Comparison of ENCODE assay signal across 8 cellular contexts in the genomic region with DNA sequence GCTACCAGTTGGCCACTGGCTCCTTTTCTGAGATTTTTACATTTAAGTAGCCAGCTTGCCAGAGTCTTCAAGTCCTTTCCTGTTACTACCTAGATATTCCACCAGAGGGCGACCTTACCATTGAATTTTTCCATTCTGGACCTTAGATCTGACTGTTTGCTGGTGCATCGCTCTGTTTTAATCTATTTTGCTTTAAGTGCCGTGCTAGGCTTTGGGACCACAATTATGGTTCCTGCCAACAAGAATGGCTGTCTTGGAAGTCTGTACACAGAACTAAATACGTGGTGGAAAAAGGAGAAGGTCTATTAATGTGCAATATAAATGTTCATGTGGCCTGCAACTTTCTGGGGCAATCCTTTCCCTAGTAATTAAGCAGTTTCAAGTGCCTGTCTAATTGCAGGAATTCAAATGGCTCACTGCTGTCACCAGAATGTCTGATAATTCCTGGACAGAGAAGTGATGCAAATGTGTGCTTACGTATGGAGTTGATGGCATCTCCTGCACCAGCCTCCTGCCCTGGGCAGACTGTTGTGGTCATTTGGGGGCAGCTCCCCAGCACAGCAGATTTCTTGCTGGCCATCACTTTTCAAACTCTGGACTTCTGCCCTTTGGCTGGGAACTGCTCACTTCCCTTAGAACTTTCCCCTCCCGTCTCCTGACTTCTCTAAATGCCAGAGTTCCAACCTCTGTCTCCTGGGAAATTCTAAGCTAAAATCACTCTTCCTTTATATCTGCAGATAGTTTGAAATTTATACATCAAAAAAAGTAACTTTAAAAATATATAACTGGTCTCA. TPM values are rescaled to one million over a fixed set of nuclear protein-coding genes. Genes with fewer than 3 reads are reported as not detected.
DNase-seq lines count a peak whose midpoint lies in the region; ATAC-seq and TF ChIP-seq lines count a peak whose summit lies in the region.

No MANE protein-coding gene starts in this region.

- H3K27me3 ChIP-seq in fibroblast of lung (ENCODE audit: control insufficient read depth, insufficient read depth, low read length): peaks cover 21% of the 10 kb centered on the region

- CTCF ChIA-PET in activated CD4-positive, alpha-beta T cell treated with anti-CD3 and anti-CD28 coated beads, Interleukin-2, amount 10 ng/mL, durations not matched to agents 7 days and 5 days (lab: Charles Lee): interaction anchor here (0.7 to 1.8 kb wide), 10 partner anchors 11 to 233 kb away, joined by 3 to 5 read pairs (median 4); no protein-coding TSS in a partner anchor

- TF ChIP-seq CTCF in fibroblast of lung (conservative IDR thresholded peaks at IDR 0.05 in 1 of 2, IDR thresholded peaks at IDR 0.05 in 1 of 2; ENCODE audit: low read depth in 1 of 2, low read length in 2 of 2): peak; percentile 48 to 71

- no peaks in the 10 kb centered on the region for H3K36me3 Mint-ChIP-seq in activated CD4-positive, alpha-beta T cell treated with anti-CD3 and anti-CD28 coated beads, Interleukin-2, amount 10 ng/mL, durations not matched to agents 7 days and 5 days (ENCODE audit: low read depth)
- H3K36me3 Mint-ChIP-seq in natural killer cell treated with Interleukin-12 subunit alpha and Interleukin-12 subunit beta and Interleukin-15 and Interleukin-18, amount 100 ng/mL, for 72 hours: no peaks in the 10 kb centered on the region

- peak; percentile 80 for DNase-seq in COLO829 (ENCODE audit: low spot score)
- peak; percentile 57 to 85 for DNase-seq in NCI-H524 (lab: John Stamatoyannopoulos, UW)
- DNase-seq in activated CD4-positive, alpha-beta T cell treated with anti-CD3 and anti-CD28 coated beads, Interleukin-2, amount 10 ng/mL, durations not matched to agents 7 days and 5 days: peak; percentile 78
- peak; percentile 66 to 91 for DNase-seq in fibroblast of lung (ENCODE audit: low read depth in 2 of 2)
- DNase-seq in natural killer cell treated with Interleukin-12 subunit alpha and Interleukin-12 subunit beta and Interleukin-15 and Interleukin-18, amount 100 ng/mL, for 72 hours (ENCODE audit: low spot score): peak; percentile 76

- no peaks in the 10 kb centered on the region for H3K9me3 Mint-ChIP-seq in activated CD4-positive, alpha-beta T cell treated with anti-CD3 and anti-CD28 coated beads, Interleukin-2, amount 10 ng/mL, durations not matched to agents 7 days and 5 days
- H3K9me3 Mint-ChIP-seq in natural killer cell treated with Interleukin-12 subunit alpha and Interleukin-12 subunit beta and Interleukin-15 and Interleukin-18, amount 100 ng/mL, for 72 hours: no peaks in the 10 kb centered on the region

- no peak overlapping the region for H3K27ac ChIP-seq in fibroblast of lung (ENCODE audit: insufficient read depth, low read length)

- H2AFZ ChIP-seq in fibroblast of lung (ENCODE audit: low read length): no peak overlapping the region

- no peak overlapping the region for H3K4me3 Mint-ChIP-seq in activated CD4-positive, alpha-beta T cell treated with anti-CD3 and anti-CD28 coated beads, Interleukin-2, amount 10 ng/mL, durations not matched to agents 7 days and 5 days
- H3K4me3 Mint-ChIP-seq in natural killer cell treated with Interleukin-12 subunit alpha and Interleukin-12 subunit beta and Interleukin-15 and Interleukin-18, amount 100 ng/mL, for 72 hours: no peak overlapping the region

- no peak overlapping the region for H3K9ac ChIP-seq in fibroblast of lung (ENCODE audit: insufficient read depth, low read length)

- H3K4me2 ChIP-seq in fibroblast of lung (ENCODE audit: extremely low read depth, insufficient read depth, low read length): no peak overlapping the region

- H3K4me3 ChIP-seq in fibroblast of lung (replicated peaks in 1 of 4; ENCODE audit: control extremely low read depth in 1 of 4, insufficient read depth in 1 of 4, low read depth in 3 of 4, low read length in 4 of 4): no peak overlapping the region

- no peaks in the 10 kb centered on the region for H3K79me2 ChIP-seq in fibroblast of lung (ENCODE audit: control insufficient read depth, insufficient read depth, low read length)

- H3K4me1 Mint-ChIP-seq in activated CD4-positive, alpha-beta T cell treated with anti-CD3 and anti-CD28 coated beads, Interleukin-2, amount 10 ng/mL, durations not matched to agents 7 days and 5 days: peaks cover 26% of the 10 kb centered on the region
- H3K4me1 Mint-ChIP-seq in natural killer cell treated with Interleukin-12 subunit alpha and Interleukin-12 subunit beta and Interleukin-15 and Interleukin-18, amount 100 ng/mL, for 72 hours (ENCODE audit: low read depth in 2 of 2): peaks cover 25 to 31% of the 10 kb centered on the region in 2 donors

- POLR2A ChIA-PET in activated CD4-positive, alpha-beta T cell treated with anti-CD3 and anti-CD28 coated beads, Interleukin-2, amount 10 ng/mL, durations not matched to agents 7 days and 5 days (lab: Charles Lee): no interaction called here

- ATAC-seq in HG03378 (IDR thresholded peaks at IDR 0.05; ENCODE audit: unreplicated experiment) (peak; percentile 38), GM19467 (IDR thresholded peaks at IDR 0.05; ENCODE audit: unreplicated experiment) (no peak), HG03097 (IDR thresholded peaks at IDR 0.05; ENCODE audit: low FRiP score, unreplicated experiment) (no peak)
- ATAC-seq in natural killer cell treated with Interleukin-12 subunit alpha and Interleukin-12 subunit beta and Interleukin-15 and Interleukin-18, amount 100 ng/mL, for 72 hours: peak; percentile 67 to 68

- no peaks in the 10 kb centered on the region for H3K36me3 ChIP-seq in fibroblast of lung (ENCODE audit: control insufficient read depth, insufficient read depth, low read length)

- H4K20me1 ChIP-seq in fibroblast of lung (ENCODE audit: control insufficient read depth, extremely low read depth, insufficient read depth, low read length): no peaks in the 10 kb centered on the region

- H3K4me1 ChIP-seq in fibroblast of lung (ENCODE audit: control insufficient read depth, extremely low read depth, insufficient read depth, low read length): no peaks in the 10 kb centered on the region

- peaks cover 22% of the 10 kb centered on the region for H3K27me3 Mint-ChIP-seq in activated CD4-positive, alpha-beta T cell treated with anti-CD3 and anti-CD28 coated beads, Interleukin-2, amount 10 ng/mL, durations not matched to agents 7 days and 5 days
- H3K27me3 Mint-ChIP-seq in natural killer cell treated with Interleukin-12 subunit alpha and Interleukin-12 subunit beta and Interleukin-15 and Interleukin-18, amount 100 ng/mL, for 72 hours: peaks cover 0 to 11% of the 10 kb centered on the region in 2 donors

- no peak overlapping the region for H3K27ac Mint-ChIP-seq in activated CD4-positive, alpha-beta T cell treated with anti-CD3 and anti-CD28 coated beads, Interleukin-2, amount 10 ng/mL, durations not matched to agents 7 days and 5 days
- no peak overlapping the region for H3K27ac Mint-ChIP-seq in natural killer cell treated with Interleukin-12 subunit alpha and Interleukin-12 subunit beta and Interleukin-15 and Interleukin-18, amount 100 ng/mL, for 72 hours

- H3K9me3 ChIP-seq in fibroblast of lung (ENCODE audit: control insufficient read depth, insufficient read depth, low read depth, low read length): no peaks in the 10 kb centered on the region

RNA-seq across cellular contexts. Expression of a gene that starts 5.6 kb away (rescaled TPM):
- total RNA-seq in activated CD4-positive, alpha-beta T cell treated with anti-CD3 and anti-CD28 coated beads, Interleukin-2, amount 10 ng/mL, durations not matched to agents 7 days and 5 days: 1 to 10 TPM; 1.5 to 1.6 TPM
- total RNA-seq in fibroblast of lung: not detected in 2 replicates
- not detected in 2 replicates for polyA plus RNA-seq in fibroblast of lung
- polyA plus RNA-seq in fibroblast of lung (2012): not detected in 2 replicates
- not detected in 2 replicates for polyA minus RNA-seq in fibroblast of lung (ENCODE audit: low replicate concordance)
- total RNA-seq in natural killer cell treated with Interleukin-12 subunit alpha and Interleukin-12 subunit beta and Interleukin-15 and Interleukin-18, amount 100 ng/mL, for 72 hours: 10 to 100 TPM in 1 of 2 donors, under 1 TPM in 1; 0.86 to 22.1 TPM

RNA-seq across cellular contexts. Expression of a gene that starts 46.6 kb away (rescaled TPM):
- 100 to 1,000 TPM; 334 to 383 TPM for total RNA-seq in activated CD4-positive, alpha-beta T cell treated with anti-CD3 and anti-CD28 coated beads, Interleukin-2, amount 10 ng/mL, durations not matched to agents 7 days and 5 days
- total RNA-seq in fibroblast of lung: 59.3 and 75.6 TPM in 2 replicates
- polyA plus RNA-seq in fibroblast of lung: 126 and 154 TPM in 2 replicates
- polyA plus RNA-seq in fibroblast of lung (2012): 97.2 and 108 TPM in 2 replicates
- polyA minus RNA-seq in fibroblast of lung (ENCODE audit: low replicate concordance): 103 and 130 TPM in 2 replicates
- 100 to 1,000 TPM; 347 to 352 TPM for total RNA-seq in natural killer cell treated with Interleukin-12 subunit alpha and Interleukin-12 subunit beta and Interleukin-15 and Interleukin-18, amount 100 ng/mL, for 72 hours

RNA-seq across cellular contexts. Expression of a gene that starts 58.4 kb away (rescaled TPM):
- total RNA-seq in activated CD4-positive, alpha-beta T cell treated with anti-CD3 and anti-CD28 coated beads, Interleukin-2, amount 10 ng/mL, durations not matched to agents 7 days and 5 days: 10 to 100 TPM; 26.2 to 29.6 TPM
- 1.0 and 1.5 TPM in 2 replicates for total RNA-seq in fibroblast of lung
- 3.3 and 9.1 TPM in 2 replicates for polyA plus RNA-seq in fibroblast of lung
- polyA plus RNA-seq in fibroblast of lung (2012): 3.6 and 6.0 TPM in 2 replicates
- polyA minus RNA-seq in fibroblast of lung (ENCODE audit: low replicate concordance): 0.59 and 6.6 TPM in 2 replicates
- 100 to 1,000 TPM in 1 of 2 donors, 10 to 100 TPM in 1; 33.8 to 145 TPM for total RNA-seq in natural killer cell treated with Interleukin-12 subunit alpha and Interleukin-12 subunit beta and Interleukin-15 and Interleukin-18, amount 100 ng/mL, for 72 hours

Comparison
In these comparisons a context has a peak if more than half of its experiments do, and no peak if none do; other contexts are left out.
1. ATAC-seq: peak in HG03378 (single experiment) and natural killer cell treated with Interleukin-12 subunit alpha and Interleukin-12 subunit beta and Interleukin-15 and Interleukin-18, amount 100 ng/mL, for 72 hours (2 of 2); none in GM19467 (single experiment) and HG03097 (single experiment).
2. RNA of a gene that starts 58.4 kb away (total RNA-seq): 33.8 to 145 TPM in natural killer cell treated with Interleukin-12 subunit alpha and Interleukin-12 subunit beta and Interleukin-15 and Interleukin-18, amount 100 ng/mL, for 72 hours and 26.2 to 29.6 TPM in activated CD4-positive, alpha-beta T cell treated with anti-CD3 and anti-CD28 coated beads, Interleukin-2, amount 10 ng/mL, durations not matched to agents 7 days and 5 days; 1.0 to 1.5 TPM in fibroblast of lung; every median in the first group is over 10 times any median in the second.
3. Peak in every context shown above with its lines, with median percentiles within 50 percentile points of each other: DNase-seq.